8 cellular contexts compared by ENCODE assay signal in genomic region chr7:140175221-140176218, GRCh38. TPM values are rescaled to one million over a fixed set of nuclear protein-coding genes. Genes with fewer than 3 reads are reported as not detected.
DNase-seq lines count a peak whose midpoint lies in the region; ATAC-seq and TF ChIP-seq lines count a peak whose summit lies in the region.

No MANE protein-coding gene starts in this region.

- peaks cover under 1% of the 10 kb centered on the region; the same call in 1 of the 2 replicates for H3K27me3 ChIP-seq in ACC112 (ENCODE audit: insufficient read depth, low read length)
- H3K27me3 ChIP-seq in breast epithelium, result no peaks in the 10 kb centered on the region
- H3K27me3 ChIP-seq in iPS-20b (ENCODE audit: insufficient read depth, low read length), result peaks cover 24% of the 10 kb centered on the region
- H3K27me3 ChIP-seq in skeletal muscle tissue (ENCODE audit: control insufficient read depth in 3 of 3, insufficient read depth in 3 of 3, low read length in 3 of 3), result no peaks in the 10 kb centered on the region

- TF ChIP-seq CTCF in VCaP (conservative IDR thresholded peaks at IDR 0.05), result peak; percentile 94
- TF ChIP-seq CTCF in breast epithelium (IDR thresholded peaks at IDR 0.05), result peak; percentile 81 to 90 (median 85)

- H3K4me3 ChIP-seq in ACC112 (ENCODE audit: low read depth, low read length) (peak overlapping the region; percentile 93), breast epithelium (peak overlapping the region; percentile 85 to 98 (median 96)), iPS-20b (ENCODE audit: low read length) (peak overlapping the region; percentile 86), skeletal muscle tissue (ENCODE audit: low read length in 3 of 3) (peak overlapping the region; percentile 73 to 84 (median 74))

- peak overlapping the region; percentile 79 for H2AFZ ChIP-seq in ACC112 (ENCODE audit: low read length, unreplicated experiment)

- H3K9me3 ChIP-seq in breast epithelium (no peaks in the 10 kb centered on the region), iPS-20b (ENCODE audit: insufficient read depth, low read depth, low read length) (no peaks in the 10 kb centered on the region), skeletal muscle tissue (ENCODE audit: control insufficient read depth in 3 of 3, low read length in 3 of 3) (no peaks in the 10 kb centered on the region)

- DNase-seq in NCI-H2196 (lab: John Stamatoyannopoulos, UW; ENCODE audit: unreplicated experiment), result peak; percentile 92
- peak; percentile 88 to 96 for DNase-seq in breast epithelium (ENCODE audit: low spot score in 2 of 2)

- no peaks in the 10 kb centered on the region for H3K36me3 ChIP-seq in ACC112 (ENCODE audit: insufficient read depth, low read length)
- no peaks in the 10 kb centered on the region for H3K36me3 ChIP-seq in breast epithelium
- no peaks in the 10 kb centered on the region for H3K36me3 ChIP-seq in iPS-20b (ENCODE audit: insufficient read depth, low read depth, low read length)
- no peaks in the 10 kb centered on the region for H3K36me3 ChIP-seq in skeletal muscle tissue (ENCODE audit: control insufficient read depth in 3 of 3, insufficient read depth in 3 of 3, low read length in 3 of 3)

- H3K9ac ChIP-seq in iPS-20b (ENCODE audit: low read depth, low read length) (peak overlapping the region; percentile 74; the same call in 1 of the 2 replicates), skeletal muscle tissue (ENCODE audit: low read depth in 1 of 3, low read length in 3 of 3) (peak overlapping the region; percentile 89 to 91 (median 90))

- H3K4me1 ChIP-seq in ACC112 (ENCODE audit: control insufficient read depth, insufficient read depth, low read length, unreplicated experiment) (no peaks in the 10 kb centered on the region), breast epithelium (no peaks in the 10 kb centered on the region), iPS-20b (ENCODE audit: insufficient read depth, low read length) (peaks cover 1% of the 10 kb centered on the region; the same call in 1 of the 2 replicates), skeletal muscle tissue (ENCODE audit: control insufficient read depth in 3 of 3, insufficient read depth in 3 of 3, low read length in 3 of 3) (peaks cover 9 to 12% (median 10%) of the 10 kb centered on the region in 3 donors)

- intact Hi-C loops in breast epithelium (cut with DNase I; ENCODE audit: low total_unique reads), result no loop called here

- peak; percentile 58 for TF ChIP-seq POLR2A in breast epithelium (IDR thresholded peaks at IDR 0.05)

- peak overlapping the region; percentile 79 for H3K27ac ChIP-seq in ACC112 (ENCODE audit: low read depth, low read length)
- H3K27ac ChIP-seq in VCaP, result peak overlapping the region; percentile 97
- H3K27ac ChIP-seq in breast epithelium, result peak overlapping the region; percentile 99 to 100
- H3K27ac ChIP-seq in iPS-20b (ENCODE audit: low read length), result no peak overlapping the region
- peak overlapping the region; percentile 97 for H3K27ac ChIP-seq in skeletal muscle tissue (ENCODE audit: low read depth, low read length)

- peaks cover 14% of the 10 kb centered on the region for H3K79me2 ChIP-seq in ACC112 (ENCODE audit: control insufficient read depth, insufficient read depth, low read length, unreplicated experiment)

- ATAC-seq in GM18861 (IDR thresholded peaks at IDR 0.05; ENCODE audit: unreplicated experiment) (peak; percentile 36), HG03135 (IDR thresholded peaks at IDR 0.05; ENCODE audit: unreplicated experiment) (peak; percentile 50)

RNA-seq across cellular contexts. Expression of gene KDM7A, which starts 1.3 kb away (rescaled TPM):
- 10 to 100 TPM; 33.1 to 37.1 (median 34.7) TPM for total RNA-seq in breast epithelium
- total RNA-seq in skeletal muscle tissue, result 8.4 TPM
